In the genomic region with DNA sequence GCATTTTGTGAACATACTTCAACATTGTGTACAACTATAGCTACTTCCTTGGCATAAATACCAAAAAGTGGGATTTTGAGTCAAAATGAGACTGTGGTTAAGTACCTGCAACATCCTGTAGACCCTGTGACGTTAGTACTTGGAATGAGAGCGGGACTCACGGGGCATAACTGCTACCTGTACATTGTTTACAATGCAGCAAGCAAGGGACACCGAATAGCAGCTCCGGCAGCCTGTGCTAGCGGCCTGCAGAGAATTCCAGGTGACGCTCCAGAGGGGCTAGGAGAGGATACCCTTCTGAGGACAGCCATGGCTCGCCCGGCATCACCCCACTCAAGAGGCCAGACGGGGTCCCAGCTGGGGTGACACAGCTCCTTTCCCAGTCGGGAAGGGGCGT, we compare ENCODE assay signal across 9 cellular contexts. TPM values are rescaled to one million over a fixed set of nuclear protein-coding genes. Genes with fewer than 3 reads are reported as not detected.
DNase-seq lines count a peak whose midpoint lies in the region; ATAC-seq and TF ChIP-seq lines count a peak whose summit lies in the region.
"Had no signal": no experiment of that assay in that cellular context is flagged by ENCODE, and none has a peak within 500 bp of the region (broad histone marks: within the 10 kb centered on the region; RNA-seq: fewer than 3 reads in every experiment).

No MANE protein-coding gene starts in this region.

- ATAC-seq in HG02763 (IDR thresholded peaks at IDR 0.05; ENCODE audit: unreplicated experiment) = peak; percentile 17
- ATAC-seq in lung (ENCODE audit: insufficient read depth, low FRiP score) = no peak
- no peak for ATAC-seq in GM18873 (IDR thresholded peaks at IDR 0.05; ENCODE audit: low FRiP score, unreplicated experiment)
- ATAC-seq in HG03342 (IDR thresholded peaks at IDR 0.05; ENCODE audit: unreplicated experiment) = no peak
- ATAC-seq: HCT116 had no signal

- DNase-seq in AG10803 (ENCODE audit: low read depth) (no peak), astrocyte of the spinal cord (ENCODE audit: low read depth, low spot score) (no peak), lung (ENCODE audit: low spot score) (no peak), DMS 273 (lab: John Stamatoyannopoulos, UW; ENCODE audit: unreplicated experiment) (no peak), anterior cingulate cortex (lab: John Stamatoyannopoulos, UW) (no peak)

- WGBS in lung, 2 donors = 51 to 55% methylated on average over 12 of the region's 12 CpGs

- no peak for TF ChIP-seq CTCF in AG10803 (conservative IDR thresholded peaks at IDR 0.05; ENCODE audit: low read length)
- TF ChIP-seq CTCF in astrocyte of the spinal cord (IDR thresholded peaks at IDR 0.05; ENCODE audit: low read depth, low read length) = no peak
- TF ChIP-seq CTCF in lung (IDR thresholded peaks at IDR 0.05; ENCODE audit: control extremely low read depth, extremely low read depth) = no peak

- in situ Hi-C loops in astrocyte of the spinal cord (cut with HindIII; ENCODE audit: low sequenced_read_pairs) = no loop called here

- H3K36me3 ChIP-seq in lung (ENCODE audit: control insufficient read depth in 2 of 2, insufficient read depth in 2 of 2, low read length in 2 of 2) = no peaks in the 10 kb centered on the region

- H3K4me1 ChIP-seq in lung (ENCODE audit: control insufficient read depth in 2 of 2, insufficient read depth in 2 of 2, low read length in 2 of 2) = no peaks in the 10 kb centered on the region

- H3K27me3 ChIP-seq in lung (ENCODE audit: control insufficient read depth, insufficient read depth) = no peaks in the 10 kb centered on the region

- H3K9me3 ChIP-seq in lung (ENCODE audit: control insufficient read depth in 2 of 2, insufficient read depth in 1 of 2, low read length in 1 of 2) = peaks cover 0 to 10% of the 10 kb centered on the region in 2 donors

- H3K27ac ChIP-seq in lung (ENCODE audit: low read depth in 1 of 2, low read length in 1 of 2) = peak overlapping the region; percentile 57 to 96

- H3K4me3 ChIP-seq in AG10803 (ENCODE audit: low read length) = peak overlapping the region; percentile 90
- H3K4me3 ChIP-seq in astrocyte of the spinal cord (ENCODE audit: low read depth, low read length) = peak overlapping the region; percentile 71
- peak overlapping the region; percentile 82 for H3K4me3 ChIP-seq in lung

RNA-seq across cellular contexts. Expression of a gene that starts 0.8 kb away (rescaled TPM):
- total RNA-seq in lung = 10 to 100 TPM; 21.2 to 27.9 TPM
- 10 to 100 TPM; 12.7 to 24.5 TPM for polyA plus RNA-seq in lung
